In genomic region chr6:116475151-116475550, GRCh38 we compare ENCODE assay signal across 14 cellular contexts. TPM values are rescaled to one million over a fixed set of nuclear protein-coding genes. Genes with fewer than 3 reads are reported as not detected.
DNase-seq lines count a peak whose midpoint lies in the region; ATAC-seq, FAIRE-seq and TF ChIP-seq lines count a peak whose summit lies in the region.
"Had no signal": no experiment of that assay in that cellular context is flagged by ENCODE, and none has a peak within 500 bp of the region (broad histone marks: within the 10 kb centered on the region; RNA-seq: fewer than 3 reads in every experiment).

No MANE protein-coding gene starts in this region.

- TF ChIP-seq CTCF in GM12878 (IDR thresholded peaks at IDR 0.05 in 2 of 3, conservative IDR thresholded peaks at IDR 0.05 in 1 of 3; ENCODE audit: control insufficient read depth in 2 of 3, extremely low read depth in 1 of 3, insufficient read depth in 1 of 3, low read depth in 3 of 3, low read length in 3 of 3) (no peak), upper lobe of right lung (IDR thresholded peaks at IDR 0.05) (no peak)

- peak overlapping the region; percentile 19 for H3K4me3 Mint-ChIP-seq in stimulated activated naive CD8-positive, alpha-beta T cell treated with anti-CD3 and anti-CD28 coated beads, Interleukin-15, Interleukin-2, amounts not matched to agents 100 ng/mL and 50 ng/mL, for 24 hours

- no peaks in the 10 kb centered on the region for H3K9me3 ChIP-seq in GM12878 (replicated peaks; ENCODE audit: control insufficient read depth, insufficient read depth, low read length)
- H3K9me3 ChIP-seq in upper lobe of right lung, result no peaks in the 10 kb centered on the region
- H3K9me3 ChIP-seq: BE2C had no signal

- TF ChIP-seq EP300 in GM12878 (IDR thresholded peaks at IDR 0.05; ENCODE audit: borderline replicate concordance in 1 of 2, control insufficient read depth in 1 of 2, low read depth in 2 of 2, low read length in 2 of 2), result no peak

- H3K4me3 ChIP-seq in GM12878 (peak overlapping the region; percentile 43; the same call in 1 of the 2 replicates), upper lobe of right lung (no peak overlapping the region)

- no peaks in the 10 kb centered on the region for H3K36me3 ChIP-seq in GM12878 (ENCODE audit: control insufficient read depth in 2 of 2, insufficient read depth in 2 of 2, low read length in 1 of 2)
- H3K36me3 ChIP-seq in upper lobe of right lung, result no peaks in the 10 kb centered on the region
- H3K36me3 ChIP-seq: BE2C had no signal

- no peak for TF ChIP-seq POLR2A in GM12878 (IDR thresholded peaks at IDR 0.05; ENCODE audit: low read depth, low read length)

- no peaks in the 10 kb centered on the region for H3K79me2 ChIP-seq in GM12878 (ENCODE audit: control insufficient read depth, insufficient read depth, low read length)

- no peaks in the 10 kb centered on the region for H3K27me3 Mint-ChIP-seq in stimulated activated naive CD8-positive, alpha-beta T cell treated with anti-CD3 and anti-CD28 coated beads, Interleukin-15, Interleukin-2, amounts not matched to agents 100 ng/mL and 50 ng/mL, for 24 hours

- no peak for FAIRE-seq in GM12878 (lab: Jason Lieb, UNC)
- FAIRE-seq: islet of Langerhans had no signal

- 22% methylated on average over 2 of the region's 2 CpGs for WGBS in GM12878 (ENCODE audit: insufficient coverage, insufficient replicate concordance, low lambda C conversion rate, missing lambda C conversion rate)

- in situ Hi-C loops in GM12878 (cut with MboI), result no loop called here

- peak overlapping the region; percentile 56 for H3K4me2 ChIP-seq in GM12878 (ENCODE audit: control insufficient read depth, insufficient read depth)

- RAD21 ChIA-PET in GM12878 (lab: Charles Lee; ENCODE audit: unreplicated experiment), result no interaction called here

- H3K9ac ChIP-seq in GM12878 (ENCODE audit: control insufficient read depth, insufficient read depth, low read length), result no peak overlapping the region

- intact Hi-C loops in GM12878 (cut with micrococcal nuclease; ENCODE audit: unreplicated experiment) (no loop called here), upper lobe of right lung (cut with DNase I) (no loop called here)

- no peak for DNase-seq in stimulated activated naive CD8-positive, alpha-beta T cell treated with anti-CD3 and anti-CD28 coated beads, Interleukin-15, Interleukin-2, amounts not matched to agents 100 U/mL and 50 U/mL, for 24 hours
- peak; percentile 28 to 74 for DNase-seq in NOMO-1 (lab: John Stamatoyannopoulos, UW; ENCODE audit: unreplicated experiment in 2 of 2)
- no peak for DNase-seq in GM12878 (ENCODE audit: low read depth, low spot score)
- no peak for DNase-seq in upper lobe of right lung
- DNase-seq: amniotic stem cell; BE2C; NCI-H146; stimulated activated CD4-positive, alpha-beta T cell treated with anti-CD3 and anti-CD28 coated beads, Interleukin-1b, Interleukin-23, amount 100 ng/mL, for 48 hours had no signal

- no peak overlapping the region for H3K27ac Mint-ChIP-seq in stimulated activated naive CD8-positive, alpha-beta T cell treated with anti-CD3 and anti-CD28 coated beads, Interleukin-15, Interleukin-2, amounts not matched to agents 100 ng/mL and 50 ng/mL, for 24 hours

- H3K27ac ChIP-seq in GM12878 (ENCODE audit: control insufficient read depth, insufficient read depth) (no peak overlapping the region), upper lobe of right lung (no peak overlapping the region)
- H3K27ac ChIP-seq: VCaP had no signal

- H4K20me1 ChIP-seq in GM12878 (ENCODE audit: control insufficient read depth, insufficient read depth), result no peaks in the 10 kb centered on the region

- TF ChIP-seq RAD21 in GM12878 (IDR thresholded peaks at IDR 0.05; ENCODE audit: insufficient read depth, low read depth, low read length), result no peak

- POLR2A ChIA-PET in GM12878 (lab: Charles Lee), result no interaction called here

- H3K4me1 ChIP-seq in GM12878 (ENCODE audit: control insufficient read depth, insufficient read depth, low read length) (peaks cover 11% of the 10 kb centered on the region; the same call in 1 of the 2 replicates), upper lobe of right lung (no peaks in the 10 kb centered on the region)
- H3K4me1 ChIP-seq: BE2C had no signal

- no TSS peak for BruUV-seq in GM12878 (replicated peaks; lab: Mats Ljungman, UMichigan)

- no peaks in the 10 kb centered on the region for H3K9me3 Mint-ChIP-seq in stimulated activated naive CD8-positive, alpha-beta T cell treated with anti-CD3 and anti-CD28 coated beads, Interleukin-15, Interleukin-2, amounts not matched to agents 100 ng/mL and 50 ng/mL, for 24 hours

- CTCF ChIA-PET in GM12878 (lab: Yijun Ruan, JAX), result interaction anchor here (1.2 kb wide), 1 partner anchor 208 kb away, joined by 5 read pairs; no protein-coding TSS in a partner anchor

- SMC1A ChIA-PET in GM12878 (lab: Charles Lee; ENCODE audit: uncharacterized antibody, unreplicated experiment), result no interaction called here

- H3K27me3 ChIP-seq in GM12878 (replicated peaks in 1 of 2; ENCODE audit: control insufficient read depth in 2 of 2, insufficient read depth in 2 of 2, low read length in 1 of 2) (no peaks in the 10 kb centered on the region; a peak in 2 of 4 replicates), upper lobe of right lung (peaks cover 6% of the 10 kb centered on the region)
- H3K27me3 ChIP-seq: BE2C had no signal

- no peak overlapping the region for H2AFZ ChIP-seq in GM12878 (ENCODE audit: control insufficient read depth, low read depth, low read length)

- no peaks in the 10 kb centered on the region for H3K36me3 Mint-ChIP-seq in stimulated activated naive CD8-positive, alpha-beta T cell treated with anti-CD3 and anti-CD28 coated beads, Interleukin-15, Interleukin-2, amounts not matched to agents 100 ng/mL and 50 ng/mL, for 24 hours (ENCODE audit: low read depth)

- H3K4me1 Mint-ChIP-seq in stimulated activated naive CD8-positive, alpha-beta T cell treated with anti-CD3 and anti-CD28 coated beads, Interleukin-15, Interleukin-2, amounts not matched to agents 100 ng/mL and 50 ng/mL, for 24 hours (ENCODE audit: low read depth), result peaks cover 20% of the 10 kb centered on the region

- ATAC-seq in stimulated activated naive CD8-positive, alpha-beta T cell treated with anti-CD3 and anti-CD28 coated beads, Interleukin-15, Interleukin-2, amounts not matched to agents 100 U/mL and 50 U/mL, for 24 hours, result no peak
- ATAC-seq in GM12878 (no peak), upper lobe of right lung (peak; percentile 49), HG03521 (IDR thresholded peaks at IDR 0.05; ENCODE audit: unreplicated experiment) (no peak), GM18519 (IDR thresholded peaks at IDR 0.05; ENCODE audit: low FRiP score, unreplicated experiment) (no peak), HG03469 (IDR thresholded peaks at IDR 0.05; ENCODE audit: unreplicated experiment) (no peak)

RNA-seq across cellular contexts. Expression of gene CALHM6, which starts 14.0 kb away (rescaled TPM):
- total RNA-seq in GM12878 (2013; cell fraction: nucleolus; rRNA removed), result not detected in 2 replicates
- total RNA-seq in GM12878 (2014; rRNA removed) (1.2 and 1.5 TPM in 2 replicates), GM12878 (2014; rRNA removed; fragmentation: Illumina TruSeq; extraction: Trizol) (1.7 and 2.6 TPM in 2 replicates), GM12878 (2021) (0.53 and 1.0 TPM in 2 replicates), upper lobe of right lung (3.6 TPM)
- polyA plus RNA-seq in GM12878 (2011; ENCODE audit: low read depth), result 4.4 TPM
- polyA plus RNA-seq in GM12878 (2011; rRNA removed) (0.15 and 0.48 TPM in 2 replicates), GM12878 (2014; fragmentation: Illumina TruSeq; extraction: Trizol) (0.93 and 1.2 TPM in 2 replicates), GM12878 (2014; fragmentation: Nextera tagmentation; extraction: Ambion mirVana) (1 to 10 TPM; 1.1 to 1.4 TPM), GM12878 (2014; rRNA removed) (1.5 and 2.6 TPM in 2 replicates), GM12878 (2016; fragmentation: Nextera tagmentation; extraction: Ambion mirVana) (1 to 10 TPM; 3.2 to 3.4 TPM)
- 0.10 and 0.18 TPM in 2 replicates for polyA plus RNA-seq in GM12878 (2011; cell fraction: cytosol; rRNA removed)
- not detected in 2 replicates for polyA plus RNA-seq in GM12878 (2011; cell fraction: nucleus; rRNA removed)
- 11.2 and 13.0 TPM in 2 replicates for polyA plus RNA-seq in GM12878 (2012)
- polyA minus RNA-seq in GM12878 (2011; rRNA and poly(A)+ RNA removed), result not detected in 2 replicates
- polyA minus RNA-seq in GM12878 (2011; cell fraction: cytosol; rRNA and poly(A)+ RNA removed), result not detected in 2 replicates
- 0.38 TPM in 1 of 2 replicates, not detected in the other for polyA minus RNA-seq in GM12878 (2011; cell fraction: nucleus; rRNA and poly(A)+ RNA removed)

RNA-seq across cellular contexts. Expression of gene CALHM5, which starts 36.3 kb away (rescaled TPM):
- not detected in 2 replicates for total RNA-seq in GM12878 (2013; cell fraction: nucleolus; rRNA removed)
- total RNA-seq in GM12878 (2014; rRNA removed) (not detected in 2 replicates), GM12878 (2014; rRNA removed; fragmentation: Illumina TruSeq; extraction: Trizol) (not detected in 2 replicates), GM12878 (2021) (not detected in 2 replicates), upper lobe of right lung (1.9 TPM)
- polyA plus RNA-seq in GM12878 (2011; ENCODE audit: low read depth), result not detected
- polyA plus RNA-seq in GM12878 (2011; rRNA removed) (not detected in 2 replicates), GM12878 (2014; fragmentation: Illumina TruSeq; extraction: Trizol) (not detected in 2 replicates), GM12878 (2014; fragmentation: Nextera tagmentation; extraction: Ambion mirVana) (not detected), GM12878 (2014; rRNA removed) (not detected in 2 replicates), GM12878 (2016; fragmentation: Nextera tagmentation; extraction: Ambion mirVana) (not detected)
- polyA plus RNA-seq in GM12878 (2011; cell fraction: cytosol; rRNA removed), result not detected in 2 replicates
- not detected in 2 replicates for polyA plus RNA-seq in GM12878 (2011; cell fraction: nucleus; rRNA removed)
- polyA plus RNA-seq in GM12878 (2012), result not detected in 2 replicates
- polyA minus RNA-seq in GM12878 (2011; rRNA and poly(A)+ RNA removed), result not detected in 2 replicates
- not detected in 2 replicates for polyA minus RNA-seq in GM12878 (2011; cell fraction: cytosol; rRNA and poly(A)+ RNA removed)
- polyA minus RNA-seq in GM12878 (2011; cell fraction: nucleus; rRNA and poly(A)+ RNA removed), result not detected in 2 replicates

Comparison
In these comparisons a context has a peak if more than half of its experiments do, and no peak if none do; other contexts are left out.
1. DNase-seq: peak in NOMO-1 (2 of 2); none in stimulated activated naive CD8-positive, alpha-beta T cell treated with anti-CD3 and anti-CD28 coated beads, Interleukin-15, Interleukin-2, amounts not matched to agents 100 U/mL and 50 U/mL, for 24 hours (single experiment), GM12878 (single experiment) and upper lobe of right lung (single experiment).